ENCODE assay signal across 8 cellular contexts in the genomic region with DNA sequence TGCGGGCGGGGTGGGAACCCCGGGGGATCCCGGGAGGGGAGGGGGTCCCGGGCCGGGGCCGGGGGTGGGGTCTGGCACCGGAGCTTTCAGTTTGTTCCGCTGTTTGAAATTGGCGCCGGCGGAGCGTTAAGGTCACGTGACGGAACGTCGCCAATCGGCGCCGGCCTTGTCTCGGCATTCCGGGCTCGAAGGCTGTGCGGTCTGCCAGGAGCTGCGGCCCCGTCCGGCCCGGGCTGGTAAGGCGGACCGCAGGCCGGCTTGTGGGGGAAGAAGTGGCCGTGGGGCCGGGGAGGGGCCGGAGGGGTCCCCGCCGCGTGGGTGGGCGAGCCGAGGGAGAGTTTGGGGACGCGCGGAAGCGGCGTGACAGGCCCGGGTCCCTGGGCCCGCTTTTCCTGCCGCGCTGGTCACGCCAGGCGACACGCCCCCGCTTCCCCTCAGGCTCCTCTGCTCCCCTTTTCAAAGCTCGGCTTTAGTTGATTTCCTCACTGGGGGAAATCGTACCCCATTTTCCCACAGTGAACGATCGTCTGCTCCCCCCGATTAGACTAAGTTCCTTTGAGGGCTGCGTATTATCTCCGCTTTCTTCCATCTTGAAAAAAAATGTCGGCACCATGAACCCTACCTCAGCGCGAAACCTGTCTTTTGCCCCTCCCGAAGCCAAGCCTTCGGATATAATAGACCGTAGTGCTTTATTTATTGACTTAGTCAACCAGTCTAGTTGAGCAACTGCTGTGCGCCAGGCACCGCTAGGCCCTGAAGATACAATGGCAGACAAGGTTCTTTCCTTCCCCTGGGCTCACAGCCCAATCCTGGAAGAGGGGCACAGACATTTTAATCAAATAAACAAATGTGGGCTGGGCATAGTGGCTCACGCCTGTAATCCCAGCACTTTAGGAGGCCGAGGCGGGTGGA. TPM values are rescaled to one million over a fixed set of nuclear protein-coding genes. Genes with fewer than 3 reads are reported as not detected.
DNase-seq lines count a peak whose midpoint lies in the region; ATAC-seq, FAIRE-seq and TF ChIP-seq lines count a peak whose summit lies in the region.

A gene with protein sequence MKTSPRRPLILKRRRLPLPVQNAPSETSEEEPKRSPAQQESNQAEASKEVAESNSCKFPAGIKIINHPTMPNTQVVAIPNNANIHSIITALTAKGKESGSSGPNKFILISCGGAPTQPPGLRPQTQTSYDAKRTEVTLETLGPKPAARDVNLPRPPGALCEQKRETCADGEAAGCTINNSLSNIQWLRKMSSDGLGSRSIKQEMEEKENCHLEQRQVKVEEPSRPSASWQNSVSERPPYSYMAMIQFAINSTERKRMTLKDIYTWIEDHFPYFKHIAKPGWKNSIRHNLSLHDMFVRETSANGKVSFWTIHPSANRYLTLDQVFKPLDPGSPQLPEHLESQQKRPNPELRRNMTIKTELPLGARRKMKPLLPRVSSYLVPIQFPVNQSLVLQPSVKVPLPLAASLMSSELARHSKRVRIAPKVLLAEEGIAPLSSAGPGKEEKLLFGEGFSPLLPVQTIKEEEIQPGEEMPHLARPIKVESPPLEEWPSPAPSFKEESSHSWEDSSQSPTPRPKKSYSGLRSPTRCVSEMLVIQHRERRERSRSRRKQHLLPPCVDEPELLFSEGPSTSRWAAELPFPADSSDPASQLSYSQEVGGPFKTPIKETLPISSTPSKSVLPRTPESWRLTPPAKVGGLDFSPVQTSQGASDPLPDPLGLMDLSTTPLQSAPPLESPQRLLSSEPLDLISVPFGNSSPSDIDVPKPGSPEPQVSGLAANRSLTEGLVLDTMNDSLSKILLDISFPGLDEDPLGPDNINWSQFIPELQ (minus strand): TSS at position 128 of the 912 bp plus-strand sequence. CDS start 2,696 bp downstream, outside the sequence.
A gene with protein sequence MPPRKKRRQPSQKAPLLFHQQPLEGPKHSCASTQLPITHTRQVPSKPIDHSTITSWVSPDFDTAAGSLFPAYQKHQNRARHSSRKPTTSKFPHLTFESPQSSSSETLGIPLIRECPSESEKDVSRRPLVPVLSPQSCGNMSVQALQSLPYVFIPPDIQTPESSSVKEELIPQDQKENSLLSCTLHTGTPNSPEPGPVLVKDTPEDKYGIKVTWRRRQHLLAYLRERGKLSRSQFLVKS (plus strand): TSS at position 177 of the 912 bp plus-strand sequence. CDS start 8,144 bp downstream, outside the sequence.

- intact Hi-C loops in left ventricle myocardium superior (cut with micrococcal nuclease), result no loop called here

- peak; percentile 88 for FAIRE-seq in urothelium cell line (lab: Jason Lieb, UNC)

- peak; percentile 86 for TF ChIP-seq POLR2A in GM15510 (IDR thresholded peaks at IDR 0.05; ENCODE audit: borderline replicate concordance, extremely low read depth, insufficient read length)

- ATAC-seq in HG02852 (IDR thresholded peaks at IDR 0.05; ENCODE audit: unreplicated experiment) (peak; percentile 76), left ventricle myocardium superior (peak; percentile 98)

- DNase-seq in NCI-H146 treated with DMSO at 0.1 percent for 48 hours (lab: John Stamatoyannopoulos, UW; ENCODE audit: unreplicated experiment), result peak; percentile 84
- DNase-seq in T-helper 2 cell, result peak; percentile 77 to 90 (median 81)
- DNase-seq in amygdala (lab: John Stamatoyannopoulos, UW), result peak; percentile 26 to 96 (median 83)
- peak; percentile 94 for DNase-seq in left ventricle myocardium superior
- peak; percentile 68 for DNase-seq in pulmonary artery endothelial cell (ENCODE audit: low read depth, low spot score)
- DNase-seq in urothelium cell line (ENCODE audit: low spot score), result peak; percentile 98

RNA-seq across cellular contexts. Expression of the first gene that starts in this region (rescaled TPM):
- total RNA-seq in left ventricle myocardium superior, result 0.79 TPM
- total RNA-seq in pulmonary artery endothelial cell, result 6.3 and 16.5 TPM in 2 replicates

RNA-seq across cellular contexts. Expression of the second gene that starts in this region (rescaled TPM):
- total RNA-seq in left ventricle myocardium superior (4.9 TPM), pulmonary artery endothelial cell (19.5 and 27.9 TPM in 2 replicates)

Comparison
In these comparisons a context has a peak if more than half of its experiments do, and no peak if none do; other contexts are left out.
1. Peak in every context shown above with its lines: DNase-seq and ATAC-seq.